ENCODE assay signal across 12 cellular contexts in genomic region chr4:122384245-122384644, GRCh38. TPM values are rescaled to one million over a fixed set of nuclear protein-coding genes. Genes with fewer than 3 reads are reported as not detected.
"Had no signal": no experiment of that assay in that cellular context is flagged by ENCODE, and none has a peak within 500 bp of the region (broad histone marks: within the 10 kb centered on the region; RNA-seq: fewer than 3 reads in every experiment).

No MANE protein-coding gene starts in this region.

- H3K4me2 ChIP-seq: KMS-11 had no signal

- H3K9ac ChIP-seq: KMS-11 had no signal

- FAIRE-seq: HTR-8/SVneo had no signal

- H3K27ac ChIP-seq: HL-60, KMS-11 had no signal

- DNase-seq: IMR-90, Karpas-422, Kasumi-1, KBM-7, KG1 had no signal

RNA-seq across cellular contexts. Expression of gene ADAD1, which starts 5.4 kb away (rescaled TPM):
- total RNA-seq: HT-29, HT1080, IMR-90, LHCN-M2 had no signal
- polyA plus RNA-seq: IgD-negative memory B cell, IMR-90 had no signal
